1 cellular context compared by ENCODE assay signal in genomic region chr10:32061440-32061839, GRCh38.
TF ChIP-seq lines count a peak whose summit lies in the region.

No MANE protein-coding gene starts in this region.

TF ChIP-seq in H1, 55 proteins besides CTCF, POLR2A, EP300 and RAD21:
- TF ChIP-seq SP4 (IDR thresholded peaks at IDR 0.05; ENCODE audit: low read length) (no peak), CTBP2 (IDR thresholded peaks at IDR 0.05; ENCODE audit: borderline replicate concordance, insufficient read depth, insufficient read length, low read length) (no peak), SIX5 (IDR thresholded peaks at IDR 0.05; ENCODE audit: low read depth, low read length) (no peak), CHD7 (IDR thresholded peaks at IDR 0.05; ENCODE audit: insufficient replicate concordance, low read length) (no peak), TAF1 (IDR thresholded peaks at IDR 0.05; ENCODE audit: low read depth, low read length) (no peak), EZH2 (IDR thresholded peaks at IDR 0.05; ENCODE audit: low read depth, low read length, severe bottlenecking) (no peak), KDM5A (IDR thresholded peaks at IDR 0.05; ENCODE audit: low read length) (no peak)
TF ChIP-seq in H1: peak in this region for 0.
